ENCODE assay signal across 2 cellular contexts in genomic region chr1:94357661-94358060, GRCh38.
TF ChIP-seq lines count a peak whose summit lies in the region.

No MANE protein-coding gene starts in this region.

TF ChIP-seq in H1, 55 proteins besides CTCF, POLR2A, EP300 and RAD21:
- no peak for TF ChIP-seq RBBP5 (IDR thresholded peaks at IDR 0.05; ENCODE audit: borderline replicate concordance, low read depth, low read length)
- no peak for TF ChIP-seq POU5F1 (IDR thresholded peaks at IDR 0.05; ENCODE audit: low read depth, low read length)
- no peak for TF ChIP-seq CHD2 (IDR thresholded peaks at IDR 0.05; ENCODE audit: low read length)
- no peak for TF ChIP-seq CBX5 (IDR thresholded peaks at IDR 0.05; ENCODE audit: low read depth, low read length)
- no peak for TF ChIP-seq GTF2F1 (IDR thresholded peaks at IDR 0.05; ENCODE audit: borderline replicate concordance, low read depth, low read length)
- no peak for TF ChIP-seq SIRT6 (IDR thresholded peaks at IDR 0.05; ENCODE audit: low read length)
- no peak for TF ChIP-seq CBX8 (IDR thresholded peaks at IDR 0.05; ENCODE audit: borderline replicate concordance, low read depth, low read length)
- TF ChIP-seq KDM4A (IDR thresholded peaks at IDR 0.05; ENCODE audit: low read depth, low read length, severe bottlenecking) = no peak
- no peak for TF ChIP-seq CHD7 (IDR thresholded peaks at IDR 0.05; ENCODE audit: insufficient replicate concordance, low read length)
- TF ChIP-seq MAX (IDR thresholded peaks at IDR 0.05) = no peak
- TF ChIP-seq SP4 (IDR thresholded peaks at IDR 0.05; ENCODE audit: low read length) = no peak
- no peak for TF ChIP-seq RFX5 (IDR thresholded peaks at IDR 0.05; ENCODE audit: borderline replicate concordance, low read depth, low read length)

TF ChIP-seq in HepG2, 621 proteins besides CTCF, POLR2A, EP300 and RAD21:
- TF ChIP-seq ZMYM4 (CRISPR knock-in tag; IDR thresholded peaks at IDR 0.05) (peak; percentile 60), ZSCAN25 (CRISPR knock-in tag; IDR thresholded peaks at IDR 0.05) (peak; percentile 63; the same call in 1 of the 2 replicates), ZNF275 (CRISPR knock-in tag; IDR thresholded peaks at IDR 0.05; ENCODE audit: borderline replicate concordance) (no peak), ZFX (CRISPR knock-in tag; IDR thresholded peaks at IDR 0.05; ENCODE audit: low read depth) (0 out of 2 replicates have a peak, but pooled peaks have one; percentile 34), ZNF362 (CRISPR knock-in tag; IDR thresholded peaks at IDR 0.05; ENCODE audit: borderline replicate concordance) (no peak), ARID5B (CRISPR knock-in tag; IDR thresholded peaks at IDR 0.05) (0 out of 2 replicates have a peak, but pooled peaks have one; percentile 19)
